In genomic region chr3:81793410-81793809, GRCh38 we compare ENCODE assay signal across 32 cellular contexts. TPM values are rescaled to one million over a fixed set of nuclear protein-coding genes. Genes with fewer than 3 reads are reported as not detected.
DNase-seq lines count a peak whose midpoint lies in the region; ATAC-seq and TF ChIP-seq lines count a peak whose summit lies in the region.
"Had no signal": no experiment of that assay in that cellular context is flagged by ENCODE, and none has a peak within 500 bp of the region (broad histone marks: within the 10 kb centered on the region; RNA-seq: fewer than 3 reads in every experiment).

No MANE protein-coding gene starts in this region.

- H2AFZ ChIP-seq in trophoblast cell (ENCODE audit: insufficient read depth, low read length, poor library complexity) = no peak overlapping the region

- no peak overlapping the region for H3K23ac ChIP-seq in trophoblast cell (ENCODE audit: low read length)

- H3K79me1 ChIP-seq in trophoblast cell (ENCODE audit: low read length) = no peaks in the 10 kb centered on the region

- H3K4me1 ChIP-seq in BLaER1 (peaks cover 14% of the 10 kb centered on the region), trophoblast cell (ENCODE audit: control insufficient read depth in 1 of 2, insufficient read depth in 2 of 2, low read length in 2 of 2) (no peaks in the 10 kb centered on the region), psoas muscle (peaks cover 19% of the 10 kb centered on the region)
- H3K4me1 ChIP-seq: suprapubic skin had no signal

- H3K9me3 Mint-ChIP-seq in activated CD8-positive, alpha-beta memory T cell treated with anti-CD3 and anti-CD28 coated beads, Interleukin-2, amount 10 ng/mL, durations not matched to agents 7 days and 5 days (ENCODE audit: low read depth) = no peaks in the 10 kb centered on the region
- H3K9me3 Mint-ChIP-seq: central memory CD8-positive, alpha-beta T cell; dendritic cell treated with granulocyte-macrophage colony-stimulating factor and Interleukin-4, amounts not matched to agents 40 ng/mL and 50 ng/mL, for 4 days; mesothelial cell of epicardium had no signal

- H3K27me3 ChIP-seq in BLaER1 (no peaks in the 10 kb centered on the region), trophoblast cell (ENCODE audit: insufficient read depth, low read length) (no peaks in the 10 kb centered on the region), psoas muscle (ENCODE audit: insufficient read depth in 3 of 3, low read length in 2 of 3) (no peaks in the 10 kb centered on the region)
- H3K27me3 ChIP-seq: adrenal gland, heart left ventricle, suprapubic skin had no signal

- no peak overlapping the region for H2BK5ac ChIP-seq in trophoblast cell (ENCODE audit: low read depth, low read length, poor library complexity)

- CTCF ChIA-PET in activated CD8-positive, alpha-beta memory T cell treated with anti-CD3 and anti-CD28 coated beads, Interleukin-2, amount 10 ng/mL, durations not matched to agents 7 days and 5 days (lab: Charles Lee) = no interaction called here

- peaks cover 12% of the 10 kb centered on the region for H3K27me3 Mint-ChIP-seq in activated CD8-positive, alpha-beta memory T cell treated with anti-CD3 and anti-CD28 coated beads, Interleukin-2, amount 10 ng/mL, durations not matched to agents 7 days and 5 days
- H3K27me3 Mint-ChIP-seq: dendritic cell treated with granulocyte-macrophage colony-stimulating factor and Interleukin-4, amounts not matched to agents 40 ng/mL and 50 ng/mL, for 4 days; naive B cell had no signal

- no peaks in the 10 kb centered on the region for H3K79me2 ChIP-seq in trophoblast cell (ENCODE audit: control insufficient read depth, insufficient read depth, low read length, poor library complexity)

- H3K4me3 Mint-ChIP-seq in activated CD8-positive, alpha-beta memory T cell treated with anti-CD3 and anti-CD28 coated beads, Interleukin-2, amount 10 ng/mL, durations not matched to agents 7 days and 5 days = no peak overlapping the region
- H3K4me3 Mint-ChIP-seq: CD4-positive, CD25-positive, alpha-beta regulatory T cell; central memory CD8-positive, alpha-beta T cell; dendritic cell treated with granulocyte-macrophage colony-stimulating factor and Interleukin-4, amounts not matched to agents 40 ng/mL and 50 ng/mL, for 4 days; mesothelial cell of epicardium had no signal

- H3K14ac ChIP-seq in trophoblast cell (ENCODE audit: low read length) = no peak overlapping the region

- TF ChIP-seq CTCF in psoas muscle (IDR thresholded peaks at IDR 0.05) = no peak

- H3K27ac Mint-ChIP-seq in activated CD8-positive, alpha-beta memory T cell treated with anti-CD3 and anti-CD28 coated beads, Interleukin-2, amount 10 ng/mL, durations not matched to agents 7 days and 5 days = no peak overlapping the region
- H3K27ac Mint-ChIP-seq: CD4-positive, CD25-positive, alpha-beta regulatory T cell; dendritic cell treated with granulocyte-macrophage colony-stimulating factor and Interleukin-4, amounts not matched to agents 40 ng/mL and 50 ng/mL, for 4 days; mesothelial cell of epicardium had no signal

- H2BK12ac ChIP-seq in trophoblast cell (ENCODE audit: low read length) = no peak overlapping the region

- ATAC-seq in GM18861 (IDR thresholded peaks at IDR 0.05; ENCODE audit: unreplicated experiment) (peak; percentile 49), GM21528 (IDR thresholded peaks at IDR 0.05; ENCODE audit: low FRiP score, unreplicated experiment) (peak; percentile 49), HG03354 (IDR thresholded peaks at IDR 0.05; ENCODE audit: poor library complexity, severe bottlenecking, unreplicated experiment) (peak; percentile 73), psoas muscle (no peak)
- ATAC-seq in activated CD8-positive, alpha-beta memory T cell treated with anti-CD3 and anti-CD28 coated beads, Interleukin-2, amount 10 ng/mL, durations not matched to agents 7 days and 5 days = no peak
- ATAC-seq: esophagus mucosa, heart left ventricle, right cardiac atrium had no signal

- no peak overlapping the region for H4K8ac ChIP-seq in trophoblast cell (ENCODE audit: low read depth, low read length)

- no peaks in the 10 kb centered on the region for H3K36me3 Mint-ChIP-seq in activated CD8-positive, alpha-beta memory T cell treated with anti-CD3 and anti-CD28 coated beads, Interleukin-2, amount 10 ng/mL, durations not matched to agents 7 days and 5 days
- H3K36me3 Mint-ChIP-seq: CD4-positive, CD25-positive, alpha-beta regulatory T cell; mesothelial cell of epicardium; naive B cell had no signal

- no peaks in the 10 kb centered on the region for H3K4me1 Mint-ChIP-seq in activated CD8-positive, alpha-beta memory T cell treated with anti-CD3 and anti-CD28 coated beads, Interleukin-2, amount 10 ng/mL, durations not matched to agents 7 days and 5 days
- H3K4me1 Mint-ChIP-seq: CD4-positive, CD25-positive, alpha-beta regulatory T cell; central memory CD8-positive, alpha-beta T cell had no signal

- no peaks in the 10 kb centered on the region for H3K36me3 ChIP-seq in BLaER1
- no peaks in the 10 kb centered on the region for H3K36me3 ChIP-seq in trophoblast cell (ENCODE audit: control insufficient read depth in 1 of 2, insufficient read depth in 2 of 2, low read length in 2 of 2)
- H3K36me3 ChIP-seq in psoas muscle (ENCODE audit: insufficient read depth in 1 of 2, low read depth in 1 of 2) = no peaks in the 10 kb centered on the region
- H3K36me3 ChIP-seq: adrenal gland, heart left ventricle, suprapubic skin had no signal

- H3K27ac ChIP-seq in BLaER1 (no peak overlapping the region), trophoblast cell (ENCODE audit: low read depth, low read length) (no peak overlapping the region), psoas muscle (no peak overlapping the region)
- H3K27ac ChIP-seq: adrenal gland, heart left ventricle, suprapubic skin had no signal

- H3K9me3 ChIP-seq in BLaER1 (no peaks in the 10 kb centered on the region), trophoblast cell (ENCODE audit: insufficient read depth, low read depth, low read length) (no peaks in the 10 kb centered on the region), psoas muscle (no peaks in the 10 kb centered on the region)
- H3K9me3 ChIP-seq: adrenal gland, suprapubic skin had no signal

- H2AK5ac ChIP-seq in trophoblast cell (ENCODE audit: low read length) = no peak overlapping the region

- intact Hi-C loops in psoas muscle (cut with DNase I) = no loop called here

- H4K91ac ChIP-seq in trophoblast cell (ENCODE audit: low read depth, low read length) = no peak overlapping the region

- H3K4ac ChIP-seq in trophoblast cell (ENCODE audit: low read depth, low read length) = no peak overlapping the region

- H3K4me3 ChIP-seq in BLaER1 (no peak overlapping the region), trophoblast cell (ENCODE audit: low read depth, low read length) (no peak overlapping the region), psoas muscle (no peak overlapping the region)
- H3K4me3 ChIP-seq: adrenal gland, heart left ventricle, smooth muscle cell, suprapubic skin had no signal

- H3K4me2 ChIP-seq in BLaER1 (peak overlapping the region; percentile 12; the same call in 1 of the 2 replicates), trophoblast cell (ENCODE audit: low read length) (no peak overlapping the region)
- H3K4me2 ChIP-seq: smooth muscle cell had no signal

- H3K18ac ChIP-seq in trophoblast cell (ENCODE audit: low read length) = no peak overlapping the region

- no peaks in the 10 kb centered on the region for H4K20me1 ChIP-seq in BLaER1

- DNase-seq in trophoblast cell (no peak), NCI-H1105 (lab: John Stamatoyannopoulos, UW) (no peak), psoas muscle (no peak)
- no peak for DNase-seq in activated CD8-positive, alpha-beta memory T cell treated with anti-CD3 and anti-CD28 coated beads, Interleukin-2, amount 10 ng/mL, durations not matched to agents 7 days and 5 days
- DNase-seq: activated CD4-positive, alpha-beta T cell treated with anti-CD3 and anti-CD28 coated beads, Interleukin-2, amount 50 U/mL, for 48 hours; activated CD4-positive, CD25-positive, alpha-beta regulatory T cell treated with anti-CD3 and anti-CD28 coated beads, Interleukin-2, amount 50 U/mL, for 72 hours; activated naive CD4-positive, alpha-beta T cell; adrenal gland; Calu3; CD4-positive, CD25-positive, alpha-beta regulatory T cell; DMS79 treated with DMSO at 0.1 percent for 48 hours; HCEC 1CT; heart left ventricle; naive B cell; NCI-H1436; NCI-H2107; NCI-H345; NCI-H82; right cardiac atrium; SHP77 treated with DMSO at 0.1 percent for 48 hours; stimulated activated naive CD4-positive, alpha-beta T cell treated with Interleukin-2 at 50 U/mL for 16 hours; T-helper 2 cell had no signal

- H4K12ac ChIP-seq in trophoblast cell (ENCODE audit: low read depth, low read length) = no peak overlapping the region

- H3K9ac ChIP-seq in BLaER1 (no peak overlapping the region), trophoblast cell (ENCODE audit: low read length) (no peak overlapping the region)

- H2BK120ac ChIP-seq in trophoblast cell (ENCODE audit: insufficient read depth, low read length, poor library complexity) = no peak overlapping the region

RNA-seq across cellular contexts. Expression of gene GBE1, which starts 32.0 kb away (rescaled TPM):
- 7.5 and 7.7 TPM in 2 replicates for polyA plus RNA-seq in trophoblast cell (2013)
- 100 to 1,000 TPM in 3 of 4 donors, 10 to 100 TPM in 1; 99.7 to 261 (median 185) TPM for total RNA-seq in psoas muscle
- 100 to 1,000 TPM; 112 to 290 (median 198) TPM for polyA plus RNA-seq in psoas muscle
- 10 to 100 TPM; 18.0 to 21.4 TPM for total RNA-seq in activated CD8-positive, alpha-beta memory T cell treated with anti-CD3 and anti-CD28 coated beads, Interleukin-2, amount 10 ng/mL, durations not matched to agents 7 days and 5 days

Comparison
In these comparisons a context has a peak if more than half of its experiments do, and no peak if none do; other contexts are left out.
1. ATAC-seq: peak in GM18861 (single experiment), GM21528 (single experiment) and HG03354 (single experiment); none in psoas muscle (0 of 4) and activated CD8-positive, alpha-beta memory T cell treated with anti-CD3 and anti-CD28 coated beads, Interleukin-2, amount 10 ng/mL, durations not matched to agents 7 days and 5 days (single experiment).
2. RNA of gene GBE1, which starts 32.0 kb away (total RNA-seq): 99.7 to 261 TPM in psoas muscle; 18.0 to 21.4 TPM in activated CD8-positive, alpha-beta memory T cell treated with anti-CD3 and anti-CD28 coated beads, Interleukin-2, amount 10 ng/mL, durations not matched to agents 7 days and 5 days; every median in the first group is over 4 times any median in the second.